ENCODE assay signal across 1 cellular context in the genomic region with DNA sequence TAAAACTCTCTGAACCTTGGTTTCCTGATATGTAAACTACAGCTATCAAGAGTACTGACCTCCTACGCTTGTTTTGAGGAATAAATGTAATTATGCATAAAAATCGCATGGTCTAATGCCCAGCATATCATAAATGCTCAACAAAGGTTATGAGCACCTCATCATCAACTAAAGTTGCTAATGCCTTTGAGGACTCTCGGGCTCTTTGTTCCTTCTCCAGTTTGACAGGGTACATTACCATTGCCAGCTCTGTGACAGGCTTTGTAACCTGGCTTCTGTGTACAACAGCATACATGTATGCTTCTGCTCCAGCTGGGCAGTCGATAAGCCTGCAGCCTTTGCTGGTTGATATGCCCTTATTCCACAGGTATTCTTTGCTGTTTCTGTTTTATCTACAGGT.
TF ChIP-seq lines count a peak whose summit lies in the region.

No MANE protein-coding gene starts in this region.

TF ChIP-seq in WTC11, 78 proteins besides CTCF, POLR2A, EP300 and RAD21 (continued from another document):
- TF ChIP-seq, protein P1, sequence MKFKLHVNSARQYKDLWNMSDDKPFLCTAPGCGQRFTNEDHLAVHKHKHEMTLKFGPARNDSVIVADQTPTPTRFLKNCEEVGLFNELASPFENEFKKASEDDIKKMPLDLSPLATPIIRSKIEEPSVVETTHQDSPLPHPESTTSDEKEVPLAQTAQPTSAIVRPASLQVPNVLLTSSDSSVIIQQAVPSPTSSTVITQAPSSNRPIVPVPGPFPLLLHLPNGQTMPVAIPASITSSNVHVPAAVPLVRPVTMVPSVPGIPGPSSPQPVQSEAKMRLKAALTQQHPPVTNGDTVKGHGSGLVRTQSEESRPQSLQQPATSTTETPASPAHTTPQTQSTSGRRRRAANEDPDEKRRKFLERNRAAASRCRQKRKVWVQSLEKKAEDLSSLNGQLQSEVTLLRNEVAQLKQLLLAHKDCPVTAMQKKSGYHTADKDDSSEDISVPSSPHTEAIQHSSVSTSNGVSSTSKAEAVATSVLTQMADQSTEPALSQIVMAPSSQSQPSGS (CRISPR knock-in tag; IDR thresholded peaks at IDR 0.05; ENCODE audit: borderline replicate concordance, low read depth), result no peak
- no peak for TF ChIP-seq FOXJ3 (CRISPR knock-in tag; IDR thresholded peaks at IDR 0.05; ENCODE audit: borderline replicate concordance)
- TF ChIP-seq TCF7 (CRISPR knock-in tag; IDR thresholded peaks at IDR 0.05; ENCODE audit: low read depth), result no peak
- TF ChIP-seq, protein P2, sequence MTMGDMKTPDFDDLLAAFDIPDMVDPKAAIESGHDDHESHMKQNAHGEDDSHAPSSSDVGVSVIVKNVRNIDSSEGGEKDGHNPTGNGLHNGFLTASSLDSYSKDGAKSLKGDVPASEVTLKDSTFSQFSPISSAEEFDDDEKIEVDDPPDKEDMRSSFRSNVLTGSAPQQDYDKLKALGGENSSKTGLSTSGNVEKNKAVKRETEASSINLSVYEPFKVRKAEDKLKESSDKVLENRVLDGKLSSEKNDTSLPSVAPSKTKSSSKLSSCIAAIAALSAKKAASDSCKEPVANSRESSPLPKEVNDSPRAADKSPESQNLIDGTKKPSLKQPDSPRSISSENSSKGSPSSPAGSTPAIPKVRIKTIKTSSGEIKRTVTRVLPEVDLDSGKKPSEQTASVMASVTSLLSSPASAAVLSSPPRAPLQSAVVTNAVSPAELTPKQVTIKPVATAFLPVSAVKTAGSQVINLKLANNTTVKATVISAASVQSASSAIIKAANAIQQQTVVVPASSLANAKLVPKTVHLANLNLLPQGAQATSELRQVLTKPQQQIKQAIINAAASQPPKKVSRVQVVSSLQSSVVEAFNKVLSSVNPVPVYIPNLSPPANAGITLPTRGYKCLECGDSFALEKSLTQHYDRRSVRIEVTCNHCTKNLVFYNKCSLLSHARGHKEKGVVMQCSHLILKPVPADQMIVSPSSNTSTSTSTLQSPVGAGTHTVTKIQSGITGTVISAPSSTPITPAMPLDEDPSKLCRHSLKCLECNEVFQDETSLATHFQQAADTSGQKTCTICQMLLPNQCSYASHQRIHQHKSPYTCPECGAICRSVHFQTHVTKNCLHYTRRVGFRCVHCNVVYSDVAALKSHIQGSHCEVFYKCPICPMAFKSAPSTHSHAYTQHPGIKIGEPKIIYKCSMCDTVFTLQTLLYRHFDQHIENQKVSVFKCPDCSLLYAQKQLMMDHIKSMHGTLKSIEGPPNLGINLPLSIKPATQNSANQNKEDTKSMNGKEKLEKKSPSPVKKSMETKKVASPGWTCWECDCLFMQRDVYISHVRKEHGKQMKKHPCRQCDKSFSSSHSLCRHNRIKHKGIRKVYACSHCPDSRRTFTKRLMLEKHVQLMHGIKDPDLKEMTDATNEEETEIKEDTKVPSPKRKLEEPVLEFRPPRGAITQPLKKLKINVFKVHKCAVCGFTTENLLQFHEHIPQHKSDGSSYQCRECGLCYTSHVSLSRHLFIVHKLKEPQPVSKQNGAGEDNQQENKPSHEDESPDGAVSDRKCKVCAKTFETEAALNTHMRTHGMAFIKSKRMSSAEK (CRISPR knock-in tag; IDR thresholded peaks at IDR 0.05; ENCODE audit: borderline replicate concordance), result no peak
- TF ChIP-seq, protein P3, sequence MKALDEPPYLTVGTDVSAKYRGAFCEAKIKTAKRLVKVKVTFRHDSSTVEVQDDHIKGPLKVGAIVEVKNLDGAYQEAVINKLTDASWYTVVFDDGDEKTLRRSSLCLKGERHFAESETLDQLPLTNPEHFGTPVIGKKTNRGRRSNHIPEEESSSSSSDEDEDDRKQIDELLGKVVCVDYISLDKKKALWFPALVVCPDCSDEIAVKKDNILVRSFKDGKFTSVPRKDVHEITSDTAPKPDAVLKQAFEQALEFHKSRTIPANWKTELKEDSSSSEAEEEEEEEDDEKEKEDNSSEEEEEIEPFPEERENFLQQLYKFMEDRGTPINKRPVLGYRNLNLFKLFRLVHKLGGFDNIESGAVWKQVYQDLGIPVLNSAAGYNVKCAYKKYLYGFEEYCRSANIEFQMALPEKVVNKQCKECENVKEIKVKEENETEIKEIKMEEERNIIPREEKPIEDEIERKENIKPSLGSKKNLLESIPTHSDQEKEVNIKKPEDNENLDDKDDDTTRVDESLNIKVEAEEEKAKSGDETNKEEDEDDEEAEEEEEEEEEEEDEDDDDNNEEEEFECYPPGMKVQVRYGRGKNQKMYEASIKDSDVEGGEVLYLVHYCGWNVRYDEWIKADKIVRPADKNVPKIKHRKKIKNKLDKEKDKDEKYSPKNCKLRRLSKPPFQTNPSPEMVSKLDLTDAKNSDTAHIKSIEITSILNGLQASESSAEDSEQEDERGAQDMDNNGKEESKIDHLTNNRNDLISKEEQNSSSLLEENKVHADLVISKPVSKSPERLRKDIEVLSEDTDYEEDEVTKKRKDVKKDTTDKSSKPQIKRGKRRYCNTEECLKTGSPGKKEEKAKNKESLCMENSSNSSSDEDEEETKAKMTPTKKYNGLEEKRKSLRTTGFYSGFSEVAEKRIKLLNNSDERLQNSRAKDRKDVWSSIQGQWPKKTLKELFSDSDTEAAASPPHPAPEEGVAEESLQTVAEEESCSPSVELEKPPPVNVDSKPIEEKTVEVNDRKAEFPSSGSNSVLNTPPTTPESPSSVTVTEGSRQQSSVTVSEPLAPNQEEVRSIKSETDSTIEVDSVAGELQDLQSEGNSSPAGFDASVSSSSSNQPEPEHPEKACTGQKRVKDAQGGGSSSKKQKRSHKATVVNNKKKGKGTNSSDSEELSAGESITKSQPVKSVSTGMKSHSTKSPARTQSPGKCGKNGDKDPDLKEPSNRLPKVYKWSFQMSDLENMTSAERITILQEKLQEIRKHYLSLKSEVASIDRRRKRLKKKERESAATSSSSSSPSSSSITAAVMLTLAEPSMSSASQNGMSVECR (CRISPR knock-in tag; IDR thresholded peaks at IDR 0.05; ENCODE audit: borderline replicate concordance), result no peak
- no peak for TF ChIP-seq CREB1 (CRISPR knock-in tag; IDR thresholded peaks at IDR 0.05)
- TF ChIP-seq HMGA2 (CRISPR knock-in tag; IDR thresholded peaks at IDR 0.05), result no peak
- TF ChIP-seq ZNF396 (CRISPR knock-in tag; IDR thresholded peaks at IDR 0.05; ENCODE audit: borderline replicate concordance), result no peak
- no peak for TF ChIP-seq CREM (CRISPR knock-in tag; IDR thresholded peaks at IDR 0.05)
